ENCODE assay signal across 9 cellular contexts in genomic region chr15:77634266-77634962, GRCh38. TPM values are rescaled to one million over a fixed set of nuclear protein-coding genes. Genes with fewer than 3 reads are reported as not detected.
DNase-seq lines count a peak whose midpoint lies in the region; ATAC-seq and TF ChIP-seq lines count a peak whose summit lies in the region.
"Had no signal": no experiment of that assay in that cellular context is flagged by ENCODE, and none has a peak within 500 bp of the region (broad histone marks: within the 10 kb centered on the region; RNA-seq: fewer than 3 reads in every experiment).

No MANE protein-coding gene starts in this region.

- H3K9me3 ChIP-seq in HUES6 (ENCODE audit: control insufficient read depth, insufficient read depth, low read depth, low read length), result no peaks in the 10 kb centered on the region
- no peaks in the 10 kb centered on the region for H3K9me3 ChIP-seq in ascending aorta
- no peaks in the 10 kb centered on the region for H3K9me3 ChIP-seq in iPS-20b (ENCODE audit: insufficient read depth, low read depth, low read length)

- H3K4me1 ChIP-seq in HUES6 (ENCODE audit: control insufficient read depth, insufficient read depth, low read length) (peaks cover 46% of the 10 kb centered on the region), ascending aorta (peaks cover 5 to 9% of the 10 kb centered on the region in 2 donors), iPS-20b (ENCODE audit: insufficient read depth, low read length) (peaks cover 28% of the 10 kb centered on the region; the same call in 1 of the 2 replicates)

- peak in 2 of 3 experiments; percentile 15 to 34 for TF ChIP-seq CTCF in ascending aorta (IDR thresholded peaks at IDR 0.05)

- intact Hi-C loops in ascending aorta (cut with DNase I), result no loop called here

- DNase-seq in COLO668 (lab: John Stamatoyannopoulos, UW; ENCODE audit: unreplicated experiment), result peak; percentile 62
- peak in 29 of 34 experiments; percentile 8 to 53 (median 29) for DNase-seq in T-cell
- DNase-seq in ascending aorta (ENCODE audit: low spot score in 2 of 2), result peak in 1 of 2 donors; percentile 71
- DNase-seq in stimulated activated CD4-positive, alpha-beta T cell treated with anti-CD3 and anti-CD28 coated beads, Interleukin-15, amount 100 ng/mL, for 24 hours, result peak; percentile 85

- peaks cover 55% of the 10 kb centered on the region for H3K27me3 ChIP-seq in HUES6 (ENCODE audit: control insufficient read depth, insufficient read depth, low read length)
- peaks cover 14% of the 10 kb centered on the region for H3K27me3 ChIP-seq in ascending aorta
- H3K27me3 ChIP-seq in iPS-20b (ENCODE audit: insufficient read depth, low read length), result peaks cover 34% of the 10 kb centered on the region

- H3K27me3 Mint-ChIP-seq in T-cell, result peaks cover 43 to 55% of the 10 kb centered on the region in 2 donors

- POLR2A ChIA-PET in T-cell (lab: Charles Lee), result interaction anchor here in 1 of 2 donors (0.6 kb wide), 1 partner anchor 37 kb away, joined by 3 read pairs; no protein-coding TSS in a partner anchor

- H3K4me1 Mint-ChIP-seq in T-cell, result peaks cover 9 to 16% (median 15%) of the 10 kb centered on the region in 3 donors

- H3K36me3 ChIP-seq in HUES6 (ENCODE audit: control insufficient read depth, insufficient read depth, low read length) (no peaks in the 10 kb centered on the region), ascending aorta (no peaks in the 10 kb centered on the region), iPS-20b (ENCODE audit: insufficient read depth, low read depth, low read length) (no peaks in the 10 kb centered on the region)

- H3K27ac Mint-ChIP-seq in T-cell, result peak overlapping the region in 1 of 2 donors; percentile 39

- H3K9me3 Mint-ChIP-seq in T-cell, result no peaks in the 10 kb centered on the region

- peak overlapping the region; percentile 85 for H3K9ac ChIP-seq in HUES6 (ENCODE audit: low read length)
- peak overlapping the region; percentile 73 for H3K9ac ChIP-seq in iPS-20b (ENCODE audit: low read depth, low read length)

- peak overlapping the region; percentile 65; the same call in 1 of the 2 replicates for H3K27ac ChIP-seq in HUES6 (ENCODE audit: low read depth, low read length)
- no peak overlapping the region for H3K27ac ChIP-seq in ascending aorta
- H3K27ac ChIP-seq in iPS-20b (ENCODE audit: low read length), result peak overlapping the region; percentile 23
- H3K27ac ChIP-seq: SK-N-MC had no signal

- CTCF ChIA-PET in T-cell (lab: Charles Lee), result no interaction called here

- no peaks in the 10 kb centered on the region for H3K36me3 Mint-ChIP-seq in T-cell

- ATAC-seq in T-cell (replicated peaks in 1 of 4) (no peak), HG03460 (IDR thresholded peaks at IDR 0.05; ENCODE audit: unreplicated experiment) (no peak), GM21529 (IDR thresholded peaks at IDR 0.05; ENCODE audit: unreplicated experiment) (no peak)

- H3K4me3 Mint-ChIP-seq in T-cell, result peak overlapping the region; percentile 35 to 70 (median 37)

- H3K4me3 ChIP-seq in HUES6 (ENCODE audit: low read depth, low read length), result peak overlapping the region; percentile 63
- H3K4me3 ChIP-seq in ascending aorta, result no peak overlapping the region
- peak overlapping the region; percentile 65 for H3K4me3 ChIP-seq in iPS-20b (ENCODE audit: low read length)

RNA-seq across cellular contexts. Expression of gene LINGO1, which starts 1.7 kb away (rescaled TPM):
- total RNA-seq in T-cell, result under 1 TPM in 2 of 5 donors, not detected in 3; 0.09 to 0.19 TPM
- 18.3 TPM for total RNA-seq in ascending aorta

Comparison
In these comparisons a context has a peak if more than half of its experiments do, and no peak if none do; other contexts are left out.
1. H3K27ac ChIP-seq: peak in HUES6 (single experiment) and iPS-20b (single experiment); none in ascending aorta (0 of 2).
2. H3K4me3 ChIP-seq: peak in HUES6 (single experiment) and iPS-20b (single experiment); none in ascending aorta (0 of 2).
3. RNA of gene LINGO1, which starts 1.7 kb away (total RNA-seq): 18.3 TPM in ascending aorta (single experiment); 0.09 to 0.19 TPM in T-cell; every median in the first group is over 10 times any median in the second.